In genomic region chrX:3426552-3426951, GRCh38 we compare ENCODE assay signal across 24 cellular contexts.
A peak's percentile ranks its signal among the peaks of the same experiment; 100 is the strongest.
DNase-seq lines count a peak whose midpoint lies in the region; ATAC-seq, FAIRE-seq and TF ChIP-seq lines count a peak whose summit lies in the region.
"Had no signal": no experiment of that assay in that cellular context is flagged by ENCODE, and none has a peak within 500 bp of the region (broad histone marks: within the 10 kb centered on the region; RNA-seq: fewer than 3 reads in every experiment).

No MANE protein-coding gene starts in this region.

- BruUV-seq in HepG2 (replicated peaks; lab: Mats Ljungman, UMichigan), result no TSS peak
- no TSS peak for BruUV-seq in K562 (replicated peaks; lab: Mats Ljungman, UMichigan)

- intact Hi-C loops in HepG2 (cut with micrococcal nuclease; ENCODE audit: unreplicated experiment) (no loop called here), right lobe of liver (cut with DNase I) (no loop called here), K562 (cut with micrococcal nuclease) (no loop called here)

- TF ChIP-seq CTCF in HepG2 (CRISPR knock-in tag; IDR thresholded peaks at IDR 0.05) (no peak), right lobe of liver (IDR thresholded peaks at IDR 0.05) (no peak), K562 (IDR thresholded peaks at IDR 0.05 in 2 of 3, conservative IDR thresholded peaks at IDR 0.05 in 1 of 3; ENCODE audit: insufficient read depth in 2 of 3, low read depth in 1 of 3, low read length in 3 of 3) (no peak), SK-N-SH (IDR thresholded peaks at IDR 0.05) (no peak)

- no peaks in the 10 kb centered on the region for H3K4me1 Mint-ChIP-seq in naive thymus-derived CD8-positive, alpha-beta T cell
- H3K4me1 Mint-ChIP-seq: B cell; CD4-positive, CD25-positive, alpha-beta regulatory T cell had no signal

- ATAC-seq in HepG2, result no peak
- no peak for ATAC-seq in right lobe of liver
- ATAC-seq in K562, result no peak
- no peak for ATAC-seq in naive thymus-derived CD8-positive, alpha-beta T cell
- ATAC-seq: CD8-positive, alpha-beta T cell had no signal

- H3K27ac ChIP-seq in HepG2 (ENCODE audit: extremely low read length, insufficient read depth, low read length) (no peak overlapping the region), right lobe of liver (no peak overlapping the region), K562 (ENCODE audit: extremely low read depth, low read depth, low read length) (no peak overlapping the region), SK-N-SH (ENCODE audit: low read depth in 2 of 2, low read length in 1 of 2) (no peak overlapping the region)
- H3K27ac ChIP-seq: 22Rv1, BLaER1, C4-2B had no signal

- 2% methylated on average over 2 of the region's 2 CpGs for WGBS in HepG2 (ENCODE audit: low lambda C conversion rate)
- WGBS in right lobe of liver (ENCODE audit: insufficient coverage, low coverage, low lambda C conversion rate, missing lambda C conversion rate), result 69% methylated on average over 2 of the region's 2 CpGs
- WGBS in K562 (ENCODE audit: insufficient coverage, low coverage, missing lambda C conversion rate), result 0% methylated on average over 2 of the region's 2 CpGs
- 32% methylated on average over 2 of the region's 2 CpGs for WGBS in SK-N-SH (ENCODE audit: low lambda C conversion rate)

- H3K4me3 ChIP-seq in HepG2 (replicated peaks in 1 of 3; ENCODE audit: insufficient read depth in 1 of 3, low read depth in 2 of 3, low read length in 3 of 3), result no peak overlapping the region
- no peak overlapping the region for H3K4me3 ChIP-seq in right lobe of liver
- no peak overlapping the region for H3K4me3 ChIP-seq in K562
- H3K4me3 ChIP-seq in SK-N-SH (ENCODE audit: low read depth in 2 of 2, low read length in 1 of 2), result no peak overlapping the region
- H3K4me3 ChIP-seq: BLaER1 had no signal

- DNase-seq in HepG2 (ENCODE audit: low spot score) (no peak), right lobe of liver (no peak), HTR-8/SVneo (ENCODE audit: insufficient read length, low spot score) (no peak), K562 (ENCODE audit: extremely low read depth in 1 of 4, low spot score in 3 of 4) (no peak), urothelium cell line (ENCODE audit: low spot score) (no peak), glomerular visceral epithelial cell (ENCODE audit: extremely low spot score) (no peak), SK-N-SH (no peak)
- no peak for DNase-seq in naive thymus-derived CD8-positive, alpha-beta T cell
- DNase-seq: Calu3; CD4-positive, CD25-positive, alpha-beta regulatory T cell; CD8-positive, alpha-beta T cell; COR-L47; DMS153; DND-41; GOT3; H7; HCEC 1CT had no signal

- H3K4me2 ChIP-seq in HepG2 (ENCODE audit: low read depth, low read length) (no peak overlapping the region), K562 (ENCODE audit: insufficient read depth, low read length) (no peak overlapping the region), SK-N-SH (no peak overlapping the region)
- H3K4me2 ChIP-seq: BLaER1 had no signal

- H3K79me2 ChIP-seq in HepG2 (ENCODE audit: insufficient read depth, low read length) (no peaks in the 10 kb centered on the region), K562 (ENCODE audit: control insufficient read depth, insufficient read depth, low read length) (no peaks in the 10 kb centered on the region), SK-N-SH (ENCODE audit: insufficient read depth) (no peaks in the 10 kb centered on the region)

- FAIRE-seq in HepG2 (lab: Jason Lieb, UNC) (no peak), HTR-8/SVneo (lab: Jason Lieb, UNC) (peak; percentile 99), K562 (lab: Jason Lieb, UNC) (peak; percentile 35), urothelium cell line (lab: Jason Lieb, UNC) (peak; percentile 92)
- FAIRE-seq: A204.1, G401.6, GM18507 had no signal

- H3K36me3 ChIP-seq in HepG2 (replicated peaks in 1 of 2; ENCODE audit: control insufficient read depth in 1 of 2, insufficient read depth in 2 of 2, low read length in 2 of 2) (no peaks in the 10 kb centered on the region), right lobe of liver (no peaks in the 10 kb centered on the region), K562 (ENCODE audit: control insufficient read depth, insufficient read depth, low read length) (no peaks in the 10 kb centered on the region), SK-N-SH (replicated peaks in 1 of 2; ENCODE audit: control insufficient read depth in 1 of 2, insufficient read depth in 2 of 2, low read length in 1 of 2) (no peaks in the 10 kb centered on the region)
- H3K36me3 ChIP-seq: BLaER1 had no signal

- H3K9me3 ChIP-seq in HepG2 (ENCODE audit: low read length) (no peaks in the 10 kb centered on the region), right lobe of liver (no peaks in the 10 kb centered on the region), K562 (replicated peaks; ENCODE audit: control insufficient read depth, insufficient read depth, low read depth, low read length) (no peaks in the 10 kb centered on the region), SK-N-SH (no peaks in the 10 kb centered on the region)
- H3K9me3 ChIP-seq: BLaER1 had no signal

- no peaks in the 10 kb centered on the region for H3K36me3 Mint-ChIP-seq in naive thymus-derived CD8-positive, alpha-beta T cell
- H3K36me3 Mint-ChIP-seq: CD4-positive, CD25-positive, alpha-beta regulatory T cell; CD8-positive, alpha-beta T cell had no signal

- no peak for TF ChIP-seq POLR2A in HepG2 (IDR thresholded peaks at IDR 0.05; ENCODE audit: insufficient read depth in 1 of 2, low read depth in 2 of 2, low read length in 2 of 2)
- no peak for TF ChIP-seq POLR2A in right lobe of liver (IDR thresholded peaks at IDR 0.05)
- TF ChIP-seq POLR2A in K562 (conservative IDR thresholded peaks at IDR 0.05), result no peak

- in situ Hi-C loops in HepG2 (cut with HindIII; ENCODE audit: extremely low pct_ligation_motif_present, low pct_unique_long_range_greater_than_20kb) (no loop called here), K562 (cut with MboI) (no loop called here)

- TF ChIP-seq EP300 in HepG2 (IDR thresholded peaks at IDR 0.05; ENCODE audit: low read depth in 2 of 2, low read length in 2 of 2) (no peak), HepG2 (CRISPR knock-in tag; IDR thresholded peaks at IDR 0.05; ENCODE audit: borderline replicate concordance) (no peak), K562 (IDR thresholded peaks at IDR 0.05; ENCODE audit: low read length) (no peak), SK-N-SH (IDR thresholded peaks at IDR 0.05; ENCODE audit: borderline replicate concordance in 1 of 2, low read depth in 1 of 2, low read length in 1 of 2) (no peak)

- H3K4me1 ChIP-seq in HepG2 (ENCODE audit: insufficient read depth, low read length) (no peaks in the 10 kb centered on the region), right lobe of liver (no peaks in the 10 kb centered on the region), K562 (replicated peaks in 1 of 2; ENCODE audit: control insufficient read depth in 2 of 2, insufficient read depth in 2 of 2, low read length in 2 of 2) (no peaks in the 10 kb centered on the region), SK-N-SH (ENCODE audit: control insufficient read depth in 1 of 2, insufficient read depth in 2 of 2, low read depth in 1 of 2, low read length in 1 of 2) (no peaks in the 10 kb centered on the region)
- H3K4me1 ChIP-seq: BLaER1 had no signal

- no peaks in the 10 kb centered on the region for H3K9me1 ChIP-seq in K562 (ENCODE audit: control insufficient read depth, insufficient read depth, low read length)

- H3K27ac Mint-ChIP-seq in naive thymus-derived CD8-positive, alpha-beta T cell, result no peak overlapping the region
- H3K27ac Mint-ChIP-seq: B cell; CD4-positive, CD25-positive, alpha-beta regulatory T cell; CD8-positive, alpha-beta T cell had no signal

- no peak overlapping the region for H3K9ac ChIP-seq in HepG2 (ENCODE audit: insufficient read depth, low read depth, low read length)
- no peak overlapping the region for H3K9ac ChIP-seq in K562 (ENCODE audit: insufficient read depth in 1 of 2, low read depth in 2 of 2, low read length in 2 of 2)
- H3K9ac ChIP-seq in SK-N-SH, result no peak overlapping the region
- H3K9ac ChIP-seq: BLaER1 had no signal

- no peaks in the 10 kb centered on the region for H3F3A ChIP-seq in SK-N-SH (replicated peaks; ENCODE audit: insufficient read depth)

- H3K27me3 ChIP-seq in HepG2 (ENCODE audit: control insufficient read depth in 1 of 2, insufficient read depth in 2 of 2, low read length in 2 of 2) (no peaks in the 10 kb centered on the region), right lobe of liver (no peaks in the 10 kb centered on the region), K562 (ENCODE audit: control insufficient read depth in 2 of 2, insufficient read depth in 2 of 2, low read length in 2 of 2) (no peaks in the 10 kb centered on the region), SK-N-SH (ENCODE audit: insufficient read depth) (no peaks in the 10 kb centered on the region)
- H3K27me3 ChIP-seq: BLaER1 had no signal

- no peaks in the 10 kb centered on the region for H3K9me3 Mint-ChIP-seq in naive thymus-derived CD8-positive, alpha-beta T cell
- H3K9me3 Mint-ChIP-seq: CD4-positive, CD25-positive, alpha-beta regulatory T cell; CD8-positive, alpha-beta T cell had no signal

- no peaks in the 10 kb centered on the region for H3K27me3 Mint-ChIP-seq in naive thymus-derived CD8-positive, alpha-beta T cell
- H3K27me3 Mint-ChIP-seq: B cell; CD4-positive, CD25-positive, alpha-beta regulatory T cell had no signal

- no peaks in the 10 kb centered on the region for H4K20me1 ChIP-seq in HepG2 (ENCODE audit: insufficient read depth, low read length)
- H4K20me1 ChIP-seq in K562 (replicated peaks; ENCODE audit: control insufficient read depth, insufficient read depth, low read length), result no peaks in the 10 kb centered on the region
- no peaks in the 10 kb centered on the region for H4K20me1 ChIP-seq in SK-N-SH (ENCODE audit: insufficient read depth)
- H4K20me1 ChIP-seq: BLaER1 had no signal

- POLR2A ChIA-PET in HepG2 (lab: Yijun Ruan, JAX) (no interaction called here), K562 (lab: Yijun Ruan, JAX) (no interaction called here), SK-N-SH (lab: Yijun Ruan, JAX) (no interaction called here)
- POLR2A ChIA-PET in naive thymus-derived CD8-positive, alpha-beta T cell (lab: Charles Lee), result no interaction called here

- H2AFZ ChIP-seq in HepG2 (ENCODE audit: low read length), result no peak overlapping the region
- H2AFZ ChIP-seq in K562 (ENCODE audit: low read depth, low read length), result no peak overlapping the region
- no peak overlapping the region for H2AFZ ChIP-seq in SK-N-SH (ENCODE audit: low read depth)

- CTCF ChIA-PET in HepG2 (lab: Yijun Ruan, JAX; ENCODE audit: low intra/inter-chr PET ratio, low total read pairs) (no interaction called here), K562 (lab: Yijun Ruan, JAX; ENCODE audit: low intra/inter-chr PET ratio) (no interaction called here), SK-N-SH (lab: Yijun Ruan, JAX) (no interaction called here)

- no peaks in the 10 kb centered on the region for H3K9me2 ChIP-seq in SK-N-SH

- H3K4me3 Mint-ChIP-seq in naive thymus-derived CD8-positive, alpha-beta T cell, result no peak overlapping the region
- H3K4me3 Mint-ChIP-seq: B cell; CD4-positive, CD25-positive, alpha-beta regulatory T cell; CD8-positive, alpha-beta T cell had no signal

- TF ChIP-seq RAD21 in HepG2 (CRISPR knock-in tag; IDR thresholded peaks at IDR 0.05), result no peak
- TF ChIP-seq RAD21 in K562 (CRISPR knock-in tag; conservative IDR thresholded peaks at IDR 0.05 in 1 of 2, IDR thresholded peaks at IDR 0.05 in 1 of 2), result no peak
- TF ChIP-seq RAD21 in SK-N-SH (IDR thresholded peaks at IDR 0.05; ENCODE audit: low read length), result no peak

TF ChIP-seq in HepG2, 621 proteins besides CTCF, POLR2A, EP300 and RAD21 (continues in another document):
- TF ChIP-seq CCDC6 (CRISPR knock-in tag; IDR thresholded peaks at IDR 0.05), result no peak

TF ChIP-seq in SK-N-SH, 30 proteins besides CTCF, POLR2A, EP300 and RAD21 (continues in another document):
- TF ChIP-seq RCOR1 (IDR thresholded peaks at IDR 0.05; ENCODE audit: low read length), result no peak
